ENCODE assay signal across 9 cellular contexts in genomic region chr7:158958618-158959017, GRCh38.
DNase-seq lines count a peak whose midpoint lies in the region; ATAC-seq, FAIRE-seq and TF ChIP-seq lines count a peak whose summit lies in the region.
"Had no signal": no experiment of that assay in that cellular context is flagged by ENCODE, and none has a peak within 500 bp of the region (broad histone marks: within the 10 kb centered on the region; RNA-seq: fewer than 3 reads in every experiment).

No MANE protein-coding gene starts in this region.

- no peaks in the 10 kb centered on the region for H3K9me3 ChIP-seq in HepG2 (ENCODE audit: low read length)
- H3K9me3 ChIP-seq in right lobe of liver: no peaks in the 10 kb centered on the region
- no peaks in the 10 kb centered on the region for H3K9me3 ChIP-seq in keratinocyte (ENCODE audit: control insufficient read depth, low read depth, low read length)
- H3K9me3 ChIP-seq in BE2C: no peaks in the 10 kb centered on the region; the same call in 1 of the 2 replicates

- H3K36me3 Mint-ChIP-seq in activated CD8-positive, alpha-beta T cell treated with anti-CD3 and anti-CD28 coated beads for 36 hours (ENCODE audit: low read depth): no peaks in the 10 kb centered on the region

- FAIRE-seq in HepG2 (lab: Jason Lieb, UNC): no peak
- FAIRE-seq in keratinocyte (lab: Jason Lieb, UNC): no peak
- FAIRE-seq in GM19239 (lab: Jason Lieb, UNC): no peak

- ATAC-seq in HepG2 (0 out of 3 replicates have a peak, but pooled peaks have one; percentile 8), right lobe of liver (no peak), HG03025 (IDR thresholded peaks at IDR 0.05; ENCODE audit: low FRiP score, unreplicated experiment) (no peak)
- ATAC-seq in activated CD8-positive, alpha-beta T cell treated with anti-CD3 and anti-CD28 coated beads for 36 hours: no peak

- no peak for TF ChIP-seq POLR2A in HepG2 (IDR thresholded peaks at IDR 0.05; ENCODE audit: insufficient read depth in 1 of 2, low read depth in 2 of 2, low read length in 2 of 2)
- no peak for TF ChIP-seq POLR2A in right lobe of liver (IDR thresholded peaks at IDR 0.05)

- peaks cover 45% of the 10 kb centered on the region for H3K4me1 ChIP-seq in HepG2 (ENCODE audit: insufficient read depth, low read length)
- peaks cover 0 to 4% (median 2%) of the 10 kb centered on the region in 4 donors for H3K4me1 ChIP-seq in right lobe of liver
- peaks cover 11% of the 10 kb centered on the region for H3K4me1 ChIP-seq in keratinocyte (ENCODE audit: control insufficient read depth, extremely low read depth, insufficient read depth, low read length)
- no peaks in the 10 kb centered on the region for H3K4me1 ChIP-seq in BE2C

- peaks cover 8 to 53% of the 10 kb centered on the region in 2 experiments for H3K27me3 ChIP-seq in HepG2 (ENCODE audit: control insufficient read depth in 1 of 2, insufficient read depth in 2 of 2, low read length in 2 of 2)
- H3K27me3 ChIP-seq in right lobe of liver: no peaks in the 10 kb centered on the region
- peaks cover 23% of the 10 kb centered on the region for H3K27me3 ChIP-seq in keratinocyte (ENCODE audit: control insufficient read depth, extremely low read depth, insufficient read depth, low read length)
- H3K27me3 ChIP-seq in BE2C: peaks cover 12% of the 10 kb centered on the region

- H2AFZ ChIP-seq in HepG2 (ENCODE audit: low read length) (no peak overlapping the region), keratinocyte (ENCODE audit: control insufficient read depth, low read length) (no peak overlapping the region)

- peak overlapping the region; percentile 52 for H3K4me2 ChIP-seq in HepG2 (ENCODE audit: low read depth, low read length)
- peak overlapping the region; percentile 87 for H3K4me2 ChIP-seq in keratinocyte (ENCODE audit: control insufficient read depth, extremely low read depth, insufficient read depth, low read depth, low read length)

- BruUV-seq in HepG2 (replicated peaks; lab: Mats Ljungman, UMichigan): no TSS peak

- WGBS in HepG2 (ENCODE audit: low lambda C conversion rate): 25% methylated on average over 10 of the region's 13 CpGs
- WGBS in right lobe of liver (ENCODE audit: insufficient coverage, low coverage, low lambda C conversion rate, missing lambda C conversion rate): 25% methylated on average over 7 of the region's 13 CpGs

- in situ Hi-C loops in HepG2 (cut with HindIII; ENCODE audit: extremely low pct_ligation_motif_present, low pct_unique_long_range_greater_than_20kb): no loop called here

- H3K4me1 Mint-ChIP-seq in activated CD8-positive, alpha-beta T cell treated with anti-CD3 and anti-CD28 coated beads for 36 hours (ENCODE audit: low read depth): peaks cover 11% of the 10 kb centered on the region

- TF ChIP-seq CTCF in HepG2 (CRISPR knock-in tag; IDR thresholded peaks at IDR 0.05): no peak
- TF ChIP-seq CTCF in right lobe of liver (IDR thresholded peaks at IDR 0.05): no peak
- no peak for TF ChIP-seq CTCF in activated CD8-positive, alpha-beta T cell treated with anti-CD3 and anti-CD28 coated beads for 36 hours (IDR thresholded peaks at IDR 0.05)
- TF ChIP-seq CTCF in keratinocyte (optimal IDR thresholded peaks at IDR 0.05 in 1 of 3, IDR thresholded peaks at IDR 0.05 in 1 of 3, conservative IDR thresholded peaks at IDR 0.05 in 1 of 3; ENCODE audit: extremely low read depth in 1 of 3, insufficient read depth in 2 of 3, low read length in 3 of 3): no peak
- TF ChIP-seq CTCF in BE2C (IDR thresholded peaks at IDR 0.05; ENCODE audit: low read depth, low read length): no peak

- POLR2A ChIA-PET in HepG2 (lab: Yijun Ruan, JAX): no interaction called here
- POLR2A ChIA-PET in activated CD8-positive, alpha-beta T cell treated with anti-CD3 and anti-CD28 coated beads for 36 hours (lab: Charles Lee): no interaction called here

- TF ChIP-seq RAD21 in HepG2 (CRISPR knock-in tag; IDR thresholded peaks at IDR 0.05): no peak

- peaks cover 6% of the 10 kb centered on the region for H3K27me3 Mint-ChIP-seq in activated CD8-positive, alpha-beta T cell treated with anti-CD3 and anti-CD28 coated beads for 36 hours

- H3K36me3 ChIP-seq in HepG2 (replicated peaks in 1 of 2; ENCODE audit: control insufficient read depth in 1 of 2, insufficient read depth in 2 of 2, low read length in 2 of 2): no peaks in the 10 kb centered on the region
- H3K36me3 ChIP-seq in right lobe of liver: no peaks in the 10 kb centered on the region
- H3K36me3 ChIP-seq in keratinocyte (ENCODE audit: control insufficient read depth in 2 of 2, extremely low read depth in 1 of 2, insufficient read depth in 2 of 2, low read length in 2 of 2): no peaks in the 10 kb centered on the region
- H3K36me3 ChIP-seq in BE2C: no peaks in the 10 kb centered on the region

- dilution Hi-C loops in keratinocyte (cut with MboI; ENCODE audit: extremely low pct_ligation_motif_present, low sequenced_read_pairs): no loop called here

- H3K9me3 Mint-ChIP-seq in activated CD8-positive, alpha-beta T cell treated with anti-CD3 and anti-CD28 coated beads for 36 hours: no peaks in the 10 kb centered on the region

- no peaks in the 10 kb centered on the region for H3K9me1 ChIP-seq in keratinocyte (ENCODE audit: control insufficient read depth, extremely low read depth, insufficient read depth, low read length)

- H3K4me3 ChIP-seq in HepG2 (replicated peaks in 1 of 3; ENCODE audit: insufficient read depth in 1 of 3, low read depth in 2 of 3, low read length in 3 of 3) (peak overlapping the region in 1 of 3 experiments; percentile 22; a peak in 1 of 6 replicates), right lobe of liver (no peak overlapping the region), keratinocyte (ENCODE audit: control insufficient read depth in 2 of 3, extremely low read depth in 1 of 3, insufficient read depth in 2 of 3, low read depth in 1 of 3, low read length in 3 of 3) (peak overlapping the region in 1 of 3 experiments; percentile 63), BE2C (ENCODE audit: low read depth, low read length) (no peak overlapping the region)

- DNase-seq in HepG2 (ENCODE audit: low spot score): no peak
- DNase-seq in right lobe of liver: no peak
- DNase-seq in activated CD8-positive, alpha-beta T cell treated with anti-CD3 and anti-CD28 coated beads for 36 hours: no peak
- DNase-seq in keratinocyte (ENCODE audit: low read depth, low spot score): no peak
- DNase-seq in kidney tubule cell (ENCODE audit: low spot score): no peak
- no peak for DNase-seq in GM19239 (ENCODE audit: insufficient read length, low spot score)
- DNase-seq in BE2C: no peak
- DNase-seq: GOT3 had no signal

- H3K79me2 ChIP-seq in HepG2 (ENCODE audit: insufficient read depth, low read length) (no peaks in the 10 kb centered on the region), keratinocyte (ENCODE audit: control insufficient read depth, insufficient read depth, low read length) (no peaks in the 10 kb centered on the region)

- intact Hi-C loops in HepG2 (cut with micrococcal nuclease; ENCODE audit: unreplicated experiment) (no loop called here), right lobe of liver (cut with DNase I) (no loop called here)
- intact Hi-C loops in activated CD8-positive, alpha-beta T cell treated with anti-CD3 and anti-CD28 coated beads for 36 hours (cut with micrococcal nuclease): no loop called here

- H3K27ac ChIP-seq in HepG2 (ENCODE audit: extremely low read length, insufficient read depth, low read length): no peak overlapping the region
- no peak overlapping the region for H3K27ac ChIP-seq in right lobe of liver
- no peak overlapping the region for H3K27ac ChIP-seq in keratinocyte (ENCODE audit: control insufficient read depth, insufficient read depth, low read length)

- H3K4me3 Mint-ChIP-seq in activated CD8-positive, alpha-beta T cell treated with anti-CD3 and anti-CD28 coated beads for 36 hours: peak overlapping the region; percentile 54

- H4K20me1 ChIP-seq in HepG2 (ENCODE audit: insufficient read depth, low read length): no peaks in the 10 kb centered on the region; the same call in 1 of the 2 replicates
- no peaks in the 10 kb centered on the region for H4K20me1 ChIP-seq in keratinocyte (ENCODE audit: control insufficient read depth, extremely low read depth, insufficient read depth, low read length)

- CTCF ChIA-PET in HepG2 (lab: Yijun Ruan, JAX; ENCODE audit: low intra/inter-chr PET ratio, low total read pairs): no interaction called here
- CTCF ChIA-PET in activated CD8-positive, alpha-beta T cell treated with anti-CD3 and anti-CD28 coated beads for 36 hours (lab: Charles Lee): no interaction called here

- TF ChIP-seq EP300 in HepG2 (IDR thresholded peaks at IDR 0.05; ENCODE audit: low read depth in 2 of 2, low read length in 2 of 2) (no peak), HepG2 (CRISPR knock-in tag; IDR thresholded peaks at IDR 0.05; ENCODE audit: borderline replicate concordance) (no peak)

- H3K27ac Mint-ChIP-seq in activated CD8-positive, alpha-beta T cell treated with anti-CD3 and anti-CD28 coated beads for 36 hours: no peak overlapping the region

- H3K9ac ChIP-seq in HepG2 (ENCODE audit: insufficient read depth, low read depth, low read length) (no peak overlapping the region), keratinocyte (ENCODE audit: control insufficient read depth, extremely low read depth, insufficient read depth, low read length) (no peak overlapping the region)

TF ChIP-seq in HepG2, 621 proteins besides CTCF, POLR2A, EP300 and RAD21:
- TF ChIP-seq TARDBP (CRISPR knock-in tag; IDR thresholded peaks at IDR 0.05): no peak
- TF ChIP-seq ZNF263 (CRISPR knock-in tag; IDR thresholded peaks at IDR 0.05): 0 out of 2 replicates have a peak, but pooled peaks have one; percentile 14
